In genomic region chr10:46035923-46036849, GRCh38 we compare ENCODE assay signal across 1 cellular context.
TF ChIP-seq lines count a peak whose summit lies in the region.

No MANE protein-coding gene starts in this region.

TF ChIP-seq in HepG2, 621 proteins besides CTCF, POLR2A, EP300 and RAD21 (continued from another document and continues in another):
- peak; percentile 98 for TF ChIP-seq ZNF687 (CRISPR knock-in tag; IDR thresholded peaks at IDR 0.05)
- TF ChIP-seq FOXK1 (CRISPR knock-in tag; IDR thresholded peaks at IDR 0.05; ENCODE audit: borderline replicate concordance, low read depth), result peak; percentile 60
- peak; percentile 41 for TF ChIP-seq PHF5A (CRISPR knock-in tag; IDR thresholded peaks at IDR 0.05; ENCODE audit: low read depth, unreplicated experiment)
- 0 out of 2 replicates have a peak, but pooled peaks have one; percentile 11 for TF ChIP-seq TFDP1 (CRISPR knock-in tag; IDR thresholded peaks at IDR 0.05; ENCODE audit: borderline replicate concordance)
- TF ChIP-seq ZNF138 (CRISPR knock-in tag; IDR thresholded peaks at IDR 0.05; ENCODE audit: low read depth), result no peak
- no peak for TF ChIP-seq PBX2 (CRISPR knock-in tag; IDR thresholded peaks at IDR 0.05)
- no peak for TF ChIP-seq NFATC3 (CRISPR knock-in tag; IDR thresholded peaks at IDR 0.05)
- peak; percentile 50 for TF ChIP-seq YY1 (IDR thresholded peaks at IDR 0.05; ENCODE audit: insufficient read depth, insufficient replicate concordance, low read depth, low read length)
- TF ChIP-seq SETDB1 (CRISPR knock-in tag; IDR thresholded peaks at IDR 0.05; ENCODE audit: borderline replicate concordance), result no peak
- TF ChIP-seq ZNF605 (CRISPR knock-in tag; IDR thresholded peaks at IDR 0.05), result peak; percentile 71
- TF ChIP-seq CREB3 (CRISPR knock-in tag; IDR thresholded peaks at IDR 0.05), result no peak
- TF ChIP-seq ZNF652 (CRISPR knock-in tag; IDR thresholded peaks at IDR 0.05; ENCODE audit: borderline replicate concordance, low read depth), result no peak
- TF ChIP-seq TRIM24 (CRISPR knock-in tag; IDR thresholded peaks at IDR 0.05), result no peak
- no peak for TF ChIP-seq FIP1L1 (IDR thresholded peaks at IDR 0.05; ENCODE audit: borderline replicate concordance, insufficient read depth, low read depth, low read length)
- peak; percentile 65; the same call in 1 of the 2 replicates for TF ChIP-seq ZNF788 (CRISPR knock-in tag; IDR thresholded peaks at IDR 0.05; ENCODE audit: borderline replicate concordance)
- TF ChIP-seq SRSF9 (IDR thresholded peaks at IDR 0.05; ENCODE audit: borderline replicate concordance, insufficient read depth, low read depth, low read length, poor library complexity, severe bottlenecking), result no peak
- 0 out of 2 replicates have a peak, but pooled peaks have one; percentile 43 for TF ChIP-seq SP5 (CRISPR knock-in tag; IDR thresholded peaks at IDR 0.05; ENCODE audit: borderline replicate concordance, low read depth)
- no peak for TF ChIP-seq ZNF432 (CRISPR knock-in tag; IDR thresholded peaks at IDR 0.05; ENCODE audit: borderline replicate concordance)
- TF ChIP-seq FUBP1 (CRISPR knock-in tag; IDR thresholded peaks at IDR 0.05; ENCODE audit: borderline replicate concordance), result no peak
- no peak for TF ChIP-seq PAWR (CRISPR knock-in tag; IDR thresholded peaks at IDR 0.05; ENCODE audit: borderline replicate concordance)
- no peak for TF ChIP-seq ZNF749 (CRISPR knock-in tag; IDR thresholded peaks at IDR 0.05; ENCODE audit: borderline replicate concordance)
- TF ChIP-seq ZNF343 (CRISPR knock-in tag; IDR thresholded peaks at IDR 0.05), result no peak
- TF ChIP-seq MEF2D (CRISPR knock-in tag; IDR thresholded peaks at IDR 0.05), result peak; percentile 89
- no peak for TF ChIP-seq ZNF883 (CRISPR knock-in tag; IDR thresholded peaks at IDR 0.05; ENCODE audit: not compliant biosample characterization)
- TF ChIP-seq ZNF274 (CRISPR knock-in tag; IDR thresholded peaks at IDR 0.05), result no peak
- TF ChIP-seq ZNF790 (CRISPR knock-in tag; IDR thresholded peaks at IDR 0.05; ENCODE audit: borderline replicate concordance), result no peak
- TF ChIP-seq GATA4 (IDR thresholded peaks at IDR 0.05; ENCODE audit: borderline replicate concordance, low read depth), result no peak
- TF ChIP-seq MAZ (IDR thresholded peaks at IDR 0.05; ENCODE audit: borderline replicate concordance, low read depth, low read length), result no peak
- peak; percentile 47; the same call in 1 of the 2 replicates for TF ChIP-seq MAZ (CRISPR knock-in tag; IDR thresholded peaks at IDR 0.05; ENCODE audit: low read depth)
- no peak for TF ChIP-seq ZNF367 (CRISPR knock-in tag; IDR thresholded peaks at IDR 0.05; ENCODE audit: borderline replicate concordance)
- TF ChIP-seq MAF1 (CRISPR knock-in tag; IDR thresholded peaks at IDR 0.05; ENCODE audit: borderline replicate concordance), result no peak
- TF ChIP-seq ZBTB40 (IDR thresholded peaks at IDR 0.05), result no peak
- TF ChIP-seq ZBTB40 (CRISPR knock-in tag; IDR thresholded peaks at IDR 0.05), result peak; percentile 72; the same call in 1 of the 2 replicates
- no peak for TF ChIP-seq ZFP41 (CRISPR knock-in tag; IDR thresholded peaks at IDR 0.05; ENCODE audit: borderline replicate concordance)
- 0 out of 2 replicates have a peak, but pooled peaks have one; percentile 37 for TF ChIP-seq MXD3 (CRISPR knock-in tag; IDR thresholded peaks at IDR 0.05)
- TF ChIP-seq ZNF549 (CRISPR knock-in tag; IDR thresholded peaks at IDR 0.05), result no peak
- no peak for TF ChIP-seq SRY (CRISPR knock-in tag; IDR thresholded peaks at IDR 0.05)
- TF ChIP-seq ZNF503 (CRISPR knock-in tag; IDR thresholded peaks at IDR 0.05), result no peak
